ENCODE assay signal across 10 cellular contexts in genomic region chr9:99868845-99869244, GRCh38. TPM values are rescaled to one million over a fixed set of nuclear protein-coding genes. Genes with fewer than 3 reads are reported as not detected.
DNase-seq lines count a peak whose midpoint lies in the region; ATAC-seq and TF ChIP-seq lines count a peak whose summit lies in the region.
"Had no signal": no experiment of that assay in that cellular context is flagged by ENCODE, and none has a peak within 500 bp of the region (broad histone marks: within the 10 kb centered on the region; RNA-seq: fewer than 3 reads in every experiment).

No MANE protein-coding gene starts in this region.

- no peaks in the 10 kb centered on the region for H3K9me3 ChIP-seq in Loucy (ENCODE audit: insufficient read depth, low read depth, low read length)
- H3K9me3 ChIP-seq in hepatocyte (ENCODE audit: low read depth) = no peaks in the 10 kb centered on the region
- no peaks in the 10 kb centered on the region for H3K9me3 ChIP-seq in ovary
- H3K9me3 ChIP-seq: BLaER1 treated with 17β-estradiol and CSF1 and Interleukin-3, amounts not matched to agents 10 nM and 100 nM; breast epithelium had no signal

- peak; percentile 80 for ATAC-seq in GM18909 (IDR thresholded peaks at IDR 0.05; ENCODE audit: poor library complexity, unreplicated experiment)
- ATAC-seq in HG02678 (IDR thresholded peaks at IDR 0.05; ENCODE audit: unreplicated experiment) = peak; percentile 71

- peak overlapping the region; percentile 77 for H2AFZ ChIP-seq in Loucy (ENCODE audit: low read length)
- no peak overlapping the region for H2AFZ ChIP-seq in hepatocyte

- WGBS in hepatocyte (ENCODE audit: low lambda C conversion rate, missing lambda C conversion rate) = 92% methylated on average over 2 of the region's 2 CpGs
- WGBS in ovary, 3 donors = 89 to 96% (median 91%) methylated on average over 2 of the region's 2 CpGs

- H3K4me1 ChIP-seq in Loucy (ENCODE audit: insufficient read depth, low read length, poor library complexity, severe bottlenecking) (peaks cover 39% of the 10 kb centered on the region), hepatocyte (ENCODE audit: insufficient read depth) (no peaks in the 10 kb centered on the region), ovary (ENCODE audit: insufficient read depth) (no peaks in the 10 kb centered on the region)
- H3K4me1 ChIP-seq: BLaER1 treated with 17β-estradiol and CSF1 and Interleukin-3, amounts not matched to agents 10 nM and 100 nM; breast epithelium had no signal

- no peak overlapping the region for H3K4me3 ChIP-seq in Loucy (ENCODE audit: low read length, poor library complexity, severe bottlenecking)
- no peak overlapping the region for H3K4me3 ChIP-seq in hepatocyte
- H3K4me3 ChIP-seq in ovary = no peak overlapping the region
- H3K4me3 ChIP-seq: BLaER1 treated with 17β-estradiol and CSF1 and Interleukin-3, amounts not matched to agents 10 nM and 100 nM; breast epithelium had no signal

- H3K4me2 ChIP-seq in Loucy (ENCODE audit: low read depth, low read length, poor library complexity, severe bottlenecking) = no peak overlapping the region
- no peak overlapping the region for H3K4me2 ChIP-seq in hepatocyte
- H3K4me2 ChIP-seq: BLaER1 treated with 17β-estradiol and CSF1 and Interleukin-3, amounts not matched to agents 10 nM and 100 nM had no signal

- TF ChIP-seq POLR2A in ovary (IDR thresholded peaks at IDR 0.05) = no peak

- no peak for TF ChIP-seq CTCF in Loucy (conservative IDR thresholded peaks at IDR 0.05; ENCODE audit: low read length)
- no peak for TF ChIP-seq CTCF in hepatocyte (IDR thresholded peaks at IDR 0.05; ENCODE audit: poor library complexity)
- TF ChIP-seq CTCF in ovary (IDR thresholded peaks at IDR 0.05) = no peak

- no peaks in the 10 kb centered on the region for H3F3A ChIP-seq in Loucy (ENCODE audit: low read depth)

- H4K20me1 ChIP-seq in Loucy (ENCODE audit: insufficient read depth, low read length, poor library complexity, severe bottlenecking) = no peaks in the 10 kb centered on the region
- H4K20me1 ChIP-seq in hepatocyte (ENCODE audit: insufficient read depth, poor library complexity, severe bottlenecking) = no peaks in the 10 kb centered on the region
- H4K20me1 ChIP-seq: BLaER1 treated with 17β-estradiol and CSF1 and Interleukin-3, amounts not matched to agents 10 nM and 100 nM had no signal

- no peak for TF ChIP-seq EP300 in ovary (IDR thresholded peaks at IDR 0.05)

- H3K27me3 ChIP-seq in Loucy (ENCODE audit: insufficient read depth, low read length, poor library complexity, severe bottlenecking) (no peaks in the 10 kb centered on the region), hepatocyte (no peaks in the 10 kb centered on the region), ovary (no peaks in the 10 kb centered on the region)
- H3K27me3 ChIP-seq: BLaER1 treated with 17β-estradiol and CSF1 and Interleukin-3, amounts not matched to agents 10 nM and 100 nM; breast epithelium had no signal

- H3K27ac ChIP-seq in hepatocyte (no peak overlapping the region), ovary (no peak overlapping the region)
- H3K27ac ChIP-seq: BLaER1 treated with 17β-estradiol and CSF1 and Interleukin-3, amounts not matched to agents 10 nM and 100 nM; breast epithelium had no signal

- H3K36me3 ChIP-seq in Loucy (ENCODE audit: insufficient read depth, low read length) (no peaks in the 10 kb centered on the region), hepatocyte (replicated peaks; ENCODE audit: insufficient read depth, low read depth) (no peaks in the 10 kb centered on the region), ovary (no peaks in the 10 kb centered on the region)
- H3K36me3 ChIP-seq: BLaER1 treated with 17β-estradiol and CSF1 and Interleukin-3, amounts not matched to agents 10 nM and 100 nM; breast epithelium had no signal

- intact Hi-C loops in ovary (cut with DNase I) = no loop called here

- H3K9me2 ChIP-seq in Loucy (replicated peaks; ENCODE audit: low read depth, low read length) (no peaks in the 10 kb centered on the region), hepatocyte (replicated peaks; ENCODE audit: insufficient read depth) (no peaks in the 10 kb centered on the region)

- H3K9ac ChIP-seq in Loucy (ENCODE audit: low read depth, low read length, poor library complexity, severe bottlenecking) = no peak overlapping the region
- H3K9ac ChIP-seq: BLaER1 treated with 17β-estradiol and CSF1 and Interleukin-3, amounts not matched to agents 10 nM and 100 nM had no signal

- no peaks in the 10 kb centered on the region for H3K79me2 ChIP-seq in Loucy (ENCODE audit: insufficient read depth, low read length)
- H3K79me2 ChIP-seq in hepatocyte = no peaks in the 10 kb centered on the region

- peak; percentile 61 for DNase-seq in EH (ENCODE audit: low read depth)
- DNase-seq in ecto neural progenitor cell (ENCODE audit: low spot score) = no peak
- DNase-seq in stimulated activated CD4-positive, alpha-beta T cell treated with anti-CD3 and anti-CD28 coated beads, Interleukin-4, amount 100 ng/mL, for 24 hours = no peak
- no peak for DNase-seq in hepatocyte (ENCODE audit: low spot score)
- DNase-seq in ovary = no peak

RNA-seq across cellular contexts. Expression of gene STX17, which starts 37.6 kb away (rescaled TPM):
- 26.7 and 33.8 TPM in 2 replicates for total RNA-seq in hepatocyte
- 17.6 and 18.4 TPM in 2 replicates for polyA plus RNA-seq in hepatocyte
- 10 to 100 TPM; 27.9 to 43.1 (median 33.9) TPM for total RNA-seq in ovary
- 10 to 100 TPM in 1 of 2 donors, 1 to 10 TPM in 1; 7.7 to 17.4 TPM for polyA plus RNA-seq in ovary

RNA-seq across cellular contexts. Expression of gene NR4A3, which starts 47.2 kb away (rescaled TPM):
- total RNA-seq in hepatocyte (2.2 and 2.4 TPM in 2 replicates), ovary (100 to 1,000 TPM in 1 of 7 donors, 10 to 100 TPM in 5, 1 to 10 TPM in 1; 9.0 to 177 (median 39.3) TPM)
- polyA plus RNA-seq in hepatocyte (2.9 and 6.1 TPM in 2 replicates), ovary (1 to 10 TPM; 2.8 to 3.4 TPM)
